ENCODE assay signal across 1 cellular context in the genomic region with DNA sequence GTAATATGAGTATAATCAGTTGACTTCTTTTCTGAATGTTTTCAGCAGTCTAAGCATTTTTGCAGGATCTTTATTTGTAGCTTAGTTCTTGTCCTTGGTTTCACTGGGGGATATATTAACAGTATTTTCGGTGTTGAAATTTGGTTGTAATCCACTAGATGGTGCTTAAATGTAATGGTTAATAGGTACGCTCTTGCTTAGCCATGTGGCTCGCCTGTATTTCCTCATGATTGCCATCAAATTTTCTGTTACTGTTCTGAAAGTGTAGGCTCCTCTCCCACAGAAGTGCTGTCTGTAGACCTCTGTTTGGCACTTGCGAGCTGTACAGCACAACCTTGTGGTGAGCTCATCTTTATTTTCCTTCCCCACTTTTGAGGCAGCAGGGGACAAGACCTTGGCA.
A peak's percentile ranks its signal among the peaks of the same experiment; 100 is the strongest.
TF ChIP-seq lines count a peak whose summit lies in the region.

No MANE protein-coding gene starts in this region.

TF ChIP-seq in H1, 55 proteins besides CTCF, POLR2A, EP300 and RAD21 (continued from another document):
- TF ChIP-seq, protein P1, sequence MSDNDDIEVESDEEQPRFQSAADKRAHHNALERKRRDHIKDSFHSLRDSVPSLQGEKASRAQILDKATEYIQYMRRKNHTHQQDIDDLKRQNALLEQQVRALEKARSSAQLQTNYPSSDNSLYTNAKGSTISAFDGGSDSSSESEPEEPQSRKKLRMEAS (IDR thresholded peaks at IDR 0.05), result peak; percentile 50; the same call in 1 of the 2 replicates
